Comparison of ENCODE assay signal across 33 cellular contexts in the genomic region with DNA sequence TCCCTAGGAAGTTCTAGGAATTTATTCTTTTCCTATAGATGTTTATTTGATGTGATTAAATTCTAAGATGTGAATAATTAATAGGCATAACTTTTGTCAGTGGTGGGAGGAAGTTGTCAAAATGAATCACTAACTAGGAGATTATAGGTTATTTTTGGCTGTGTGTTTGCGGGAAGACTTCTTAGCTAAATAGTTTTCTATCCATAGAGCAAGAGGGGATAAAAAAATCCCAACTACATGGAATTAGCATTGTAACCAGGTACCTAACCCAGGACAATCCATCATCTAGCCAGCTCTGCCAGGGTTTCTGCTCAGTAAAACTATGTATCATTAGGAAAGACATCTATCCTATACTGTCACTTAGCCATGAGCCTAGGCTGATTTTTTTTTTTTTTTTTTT.
"Had no signal": no experiment of that assay in that cellular context is flagged by ENCODE, and none has a peak within 500 bp of the region (broad histone marks: within the 10 kb centered on the region; RNA-seq: fewer than 3 reads in every experiment).

No MANE protein-coding gene starts in this region.

- H3K27me3 ChIP-seq: body of pancreas, breast epithelium, cardiac muscle cell, esophagus muscularis mucosa, foreskin keratinocyte, gastrocnemius medialis, heart left ventricle had no signal

- H3K36me3 ChIP-seq: breast epithelium, cardiac muscle cell, gastrocnemius medialis had no signal

- DNase-seq: activated CD4-positive, alpha-beta memory T cell treated with anti-CD3 and anti-CD28 coated beads, Interleukin-2, amount 10 ng/mL, durations not matched to agents 7 days and 5 days; activated CD4-positive, alpha-beta T cell treated with anti-CD3 and anti-CD28 coated beads for 1 hour; activated CD4-positive, alpha-beta T cell treated with anti-CD3 and anti-CD28 coated beads for 4 hours; activated CD4-positive, alpha-beta T cell treated with anti-CD3 and anti-CD28 coated beads, Interleukin-2, amount 10 ng/mL, durations not matched to agents 7 days and 5 days; activated CD4-positive, alpha-beta T cell treated with anti-CD3 and anti-CD28 coated beads, Interleukin-2, amount 50 U/mL, for 4 hours; activated CD8-positive, alpha-beta memory T cell treated with anti-CD3 and anti-CD28 coated beads, Interleukin-2, amount 50 U/mL, for 48 hours; activated effector memory CD4-positive, alpha-beta T cell treated with Interleukin-2 at 50 U/mL for 16 hours; activated gamma-delta T cell treated with Interleukin-2 at 50 U/mL for 16 hours; activated naive CD4-positive, alpha-beta T cell treated with anti-CD3 and anti-CD28 coated beads, Interleukin-2, amount 50 U/mL, for 16 hours; activated naive CD4-positive, alpha-beta T cell treated with Interleukin-2 at 50 U/mL for 16 hours; activated T-cell treated with anti-CD3 and anti-CD28 coated beads for 4 hours; activated T-cell treated with anti-CD3 and anti-CD28 coated beads, Interleukin-2, amount 50 U/mL, for 24 hours; activated T-cell treated with anti-CD3 and anti-CD28 coated beads, Interleukin-2, amount 50 U/mL, for 72 hours; amniotic stem cell; anterior cingulate cortex; body of pancreas; cortex of kidney; effector CD4-positive, alpha-beta T cell; effector memory CD8-positive, alpha-beta T cell; erythroblast; foreskin keratinocyte; gastrocnemius medialis; glutamatergic neuron; heart left ventricle; T-helper 1 cell; T-helper 17 cell had no signal

- H3K4me3 ChIP-seq: body of pancreas, breast epithelium, cardiac muscle cell, esophagus muscularis mucosa, gastrocnemius medialis, heart left ventricle had no signal

- H3K4me3 Mint-ChIP-seq: activated CD4-positive, alpha-beta memory T cell treated with anti-CD3 and anti-CD28 coated beads, Interleukin-2, amount 10 ng/mL, durations not matched to agents 7 days and 5 days; activated CD4-positive, alpha-beta T cell treated with anti-CD3 and anti-CD28 coated beads, Interleukin-2, amount 10 ng/mL, durations not matched to agents 7 days and 5 days; activated naive CD8-positive, alpha-beta T cell; activated T-cell treated with anti-CD3 and anti-CD28 coated beads, Interleukin-2, amount 50 U/mL, for 24 hours; activated T-cell treated with anti-CD3 and anti-CD28 coated beads, Interleukin-2, amount 50 U/mL, for 72 hours; activated T-helper 17 cell treated with anti-CD3 and anti-CD28 coated beads, Interleukin-2, amount 50 U/mL, for 72 hours; central memory CD8-positive, alpha-beta T cell; effector memory CD8-positive, alpha-beta T cell; T-helper 17 cell; WTC11 had no signal

- H3K27ac ChIP-seq: body of pancreas, breast epithelium, cardiac muscle cell, esophagus muscularis mucosa, foreskin keratinocyte, gastrocnemius medialis, heart left ventricle had no signal

- H3K4me1 Mint-ChIP-seq: activated CD4-positive, alpha-beta memory T cell treated with anti-CD3 and anti-CD28 coated beads, Interleukin-2, amount 10 ng/mL, durations not matched to agents 7 days and 5 days; activated CD4-positive, alpha-beta T cell treated with anti-CD3 and anti-CD28 coated beads, Interleukin-2, amount 10 ng/mL, durations not matched to agents 7 days and 5 days; activated T-helper 17 cell treated with anti-CD3 and anti-CD28 coated beads, Interleukin-2, amount 50 U/mL, for 72 hours; central memory CD8-positive, alpha-beta T cell had no signal

- H3K9me3 ChIP-seq: body of pancreas, breast epithelium, esophagus muscularis mucosa, gastrocnemius medialis, heart left ventricle had no signal

- H3K36me3 Mint-ChIP-seq: activated naive CD8-positive, alpha-beta T cell; WTC11 had no signal

- H3K4me1 ChIP-seq: body of pancreas, breast epithelium, esophagus muscularis mucosa, gastrocnemius medialis, heart left ventricle had no signal

- H3K27me3 Mint-ChIP-seq: activated CD4-positive, alpha-beta memory T cell treated with anti-CD3 and anti-CD28 coated beads, Interleukin-2, amount 10 ng/mL, durations not matched to agents 7 days and 5 days; activated CD4-positive, alpha-beta T cell treated with anti-CD3 and anti-CD28 coated beads, Interleukin-2, amount 10 ng/mL, durations not matched to agents 7 days and 5 days; activated naive CD8-positive, alpha-beta T cell; activated T-cell treated with anti-CD3 and anti-CD28 coated beads, Interleukin-2, amount 50 U/mL, for 24 hours; activated T-helper 17 cell treated with anti-CD3 and anti-CD28 coated beads, Interleukin-2, amount 50 U/mL, for 72 hours; central memory CD8-positive, alpha-beta T cell; effector memory CD8-positive, alpha-beta T cell; T-helper 17 cell had no signal

- H3K27ac Mint-ChIP-seq: activated CD4-positive, alpha-beta memory T cell treated with anti-CD3 and anti-CD28 coated beads, Interleukin-2, amount 10 ng/mL, durations not matched to agents 7 days and 5 days; activated CD4-positive, alpha-beta T cell treated with anti-CD3 and anti-CD28 coated beads, Interleukin-2, amount 10 ng/mL, durations not matched to agents 7 days and 5 days; activated naive CD8-positive, alpha-beta T cell; activated T-cell treated with anti-CD3 and anti-CD28 coated beads, Interleukin-2, amount 50 U/mL, for 24 hours; activated T-cell treated with anti-CD3 and anti-CD28 coated beads, Interleukin-2, amount 50 U/mL, for 72 hours; activated T-helper 17 cell treated with anti-CD3 and anti-CD28 coated beads, Interleukin-2, amount 50 U/mL, for 72 hours; effector memory CD8-positive, alpha-beta T cell; T-helper 17 cell; WTC11 had no signal

- H3K9me3 Mint-ChIP-seq: activated CD4-positive, alpha-beta memory T cell treated with anti-CD3 and anti-CD28 coated beads, Interleukin-2, amount 10 ng/mL, durations not matched to agents 7 days and 5 days; activated CD4-positive, alpha-beta T cell treated with anti-CD3 and anti-CD28 coated beads, Interleukin-2, amount 10 ng/mL, durations not matched to agents 7 days and 5 days; activated T-cell treated with anti-CD3 and anti-CD28 coated beads, Interleukin-2, amount 50 U/mL, for 24 hours; activated T-cell treated with anti-CD3 and anti-CD28 coated beads, Interleukin-2, amount 50 U/mL, for 72 hours; activated T-helper 17 cell treated with anti-CD3 and anti-CD28 coated beads, Interleukin-2, amount 50 U/mL, for 72 hours; central memory CD8-positive, alpha-beta T cell; effector memory CD8-positive, alpha-beta T cell; WTC11 had no signal
